In the genomic region with DNA sequence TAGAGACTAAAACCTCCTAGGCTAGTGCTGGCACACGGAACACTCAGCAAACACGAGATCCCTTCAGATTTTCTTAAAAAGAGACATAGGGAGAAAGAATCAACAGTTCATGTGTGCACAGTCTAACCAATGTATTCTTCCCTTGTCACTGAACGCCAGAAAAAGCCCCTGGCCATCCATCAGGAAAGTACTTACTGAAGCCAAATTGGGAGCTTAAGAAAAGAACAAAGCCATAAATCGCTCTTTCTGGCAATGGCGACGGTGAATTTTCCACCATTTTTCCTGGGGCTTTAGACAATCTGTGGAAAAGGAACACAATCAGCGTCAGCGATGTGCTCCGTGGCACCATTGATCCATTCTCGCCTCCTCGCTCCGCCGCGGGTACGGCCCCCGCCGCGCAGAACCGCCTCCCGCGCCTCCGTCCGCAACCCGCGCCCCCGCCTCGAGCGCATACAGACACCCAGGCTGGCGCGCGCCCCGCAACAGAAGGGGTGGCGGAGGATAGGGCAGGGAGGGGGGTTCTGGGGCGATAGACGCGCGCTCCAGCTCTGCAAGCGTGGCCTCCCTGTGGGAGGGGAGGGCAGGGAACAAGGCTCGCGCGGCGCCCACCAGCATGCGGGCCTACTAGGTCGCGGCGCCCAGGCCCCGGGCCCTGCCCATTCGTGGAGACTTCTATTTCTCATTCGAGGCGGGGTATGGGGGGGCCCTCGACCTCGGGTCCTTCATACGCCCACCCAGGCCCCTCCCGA, we compare ENCODE assay signal across 1 cellular context.
TF ChIP-seq lines count a peak whose summit lies in the region.

No MANE protein-coding gene starts in this region.

TF ChIP-seq in K562, 482 proteins besides CTCF, POLR2A, EP300 and RAD21 (continued from another document and continues in another):
- TF ChIP-seq CREB1 (IDR thresholded peaks at IDR 0.05) (no peak; the same call in 1 of the 2 replicates), CREB1 (CRISPR knock-in tag; IDR thresholded peaks at IDR 0.05) (peak; percentile 59), ZNF79 (CRISPR knock-in tag; IDR thresholded peaks at IDR 0.05; ENCODE audit: low read depth) (no peak), NCOA4 (IDR thresholded peaks at IDR 0.05; ENCODE audit: partially characterized antibody) (no peak), NCOR1 (IDR thresholded peaks at IDR 0.05) (no peak), HCFC1 (IDR thresholded peaks at IDR 0.05; ENCODE audit: low read depth, low read length) (no peak), SMAD4 (CRISPR knock-in tag; conservative IDR thresholded peaks at IDR 0.05) (no peak), EZH2 (IDR thresholded peaks at IDR 0.05; ENCODE audit: borderline replicate concordance, low read depth, low read length) (no peak), ZNF263 (CRISPR knock-in tag; IDR thresholded peaks at IDR 0.05; ENCODE audit: borderline replicate concordance) (no peak; the same call in 1 of the 2 replicates), PTRF (tag; IDR thresholded peaks at IDR 0.05) (no peak), ZNF384 (IDR thresholded peaks at IDR 0.05; ENCODE audit: low read depth, low read length) (no peak), DDX20 (tag; IDR thresholded peaks at IDR 0.05; ENCODE audit: low read depth) (no peak), MEIS2 (IDR thresholded peaks at IDR 0.05; ENCODE audit: partially characterized antibody) (peak; percentile 31), NR3C1 (CRISPR knock-in tag; IDR thresholded peaks at IDR 0.05) (no peak), HNRNPH1 (optimal IDR thresholded peaks at IDR 0.05; ENCODE audit: low read depth, low read length) (no peak), FIP1L1 (IDR thresholded peaks at IDR 0.05; ENCODE audit: low read depth, low read length, poor library complexity, severe bottlenecking) (no peak), SMAD2 (IDR thresholded peaks at IDR 0.05; ENCODE audit: low read depth, low read length) (no peak), HOXB6 (CRISPR knock-in tag; IDR thresholded peaks at IDR 0.05; ENCODE audit: borderline replicate concordance) (no peak), BMI1 (IDR thresholded peaks at IDR 0.05; ENCODE audit: low read length) (no peak), POLR3G (IDR thresholded peaks at IDR 0.05; ENCODE audit: extremely low read depth, insufficient read length, insufficient replicate concordance) (no peak), ZNF121 (CRISPR knock-in tag; conservative IDR thresholded peaks at IDR 0.05) (no peak), SRSF1 (IDR thresholded peaks at IDR 0.05; ENCODE audit: low read depth, low read length) (no peak), BRCA1 (IDR thresholded peaks at IDR 0.05) (no peak), BRCA1 (CRISPR knock-in tag; IDR thresholded peaks at IDR 0.05) (no peak), SMAD3 (CRISPR knock-in tag; conservative IDR thresholded peaks at IDR 0.05) (0 out of 2 replicates have a peak, but pooled peaks have one; percentile 25)
- TF ChIP-seq, protein P1, sequence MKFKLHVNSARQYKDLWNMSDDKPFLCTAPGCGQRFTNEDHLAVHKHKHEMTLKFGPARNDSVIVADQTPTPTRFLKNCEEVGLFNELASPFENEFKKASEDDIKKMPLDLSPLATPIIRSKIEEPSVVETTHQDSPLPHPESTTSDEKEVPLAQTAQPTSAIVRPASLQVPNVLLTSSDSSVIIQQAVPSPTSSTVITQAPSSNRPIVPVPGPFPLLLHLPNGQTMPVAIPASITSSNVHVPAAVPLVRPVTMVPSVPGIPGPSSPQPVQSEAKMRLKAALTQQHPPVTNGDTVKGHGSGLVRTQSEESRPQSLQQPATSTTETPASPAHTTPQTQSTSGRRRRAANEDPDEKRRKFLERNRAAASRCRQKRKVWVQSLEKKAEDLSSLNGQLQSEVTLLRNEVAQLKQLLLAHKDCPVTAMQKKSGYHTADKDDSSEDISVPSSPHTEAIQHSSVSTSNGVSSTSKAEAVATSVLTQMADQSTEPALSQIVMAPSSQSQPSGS (CRISPR knock-in tag; IDR thresholded peaks at IDR 0.05), result no peak
- TF ChIP-seq, protein P2, sequence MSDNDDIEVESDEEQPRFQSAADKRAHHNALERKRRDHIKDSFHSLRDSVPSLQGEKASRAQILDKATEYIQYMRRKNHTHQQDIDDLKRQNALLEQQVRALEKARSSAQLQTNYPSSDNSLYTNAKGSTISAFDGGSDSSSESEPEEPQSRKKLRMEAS (CRISPR knock-in tag; IDR thresholded peaks at IDR 0.05), result peak; percentile 81
- TF ChIP-seq, protein P3, sequence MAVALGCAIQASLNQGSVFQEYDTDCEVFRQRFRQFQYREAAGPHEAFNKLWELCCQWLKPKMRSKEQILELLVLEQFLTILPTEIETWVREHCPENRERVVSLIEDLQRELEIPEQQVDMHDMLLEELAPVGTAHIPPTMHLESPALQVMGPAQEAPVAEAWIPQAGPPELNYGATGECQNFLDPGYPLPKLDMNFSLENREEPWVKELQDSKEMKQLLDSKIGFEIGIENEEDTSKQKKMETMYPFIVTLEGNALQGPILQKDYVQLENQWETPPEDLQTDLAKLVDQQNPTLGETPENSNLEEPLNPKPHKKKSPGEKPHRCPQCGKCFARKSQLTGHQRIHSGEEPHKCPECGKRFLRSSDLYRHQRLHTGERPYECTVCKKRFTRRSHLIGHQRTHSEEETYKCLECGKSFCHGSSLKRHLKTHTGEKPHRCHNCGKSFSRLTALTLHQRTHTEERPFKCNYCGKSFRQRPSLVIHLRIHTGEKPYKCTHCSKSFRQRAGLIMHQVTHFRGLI (CRISPR knock-in tag; IDR thresholded peaks at IDR 0.05), result no peak
- TF ChIP-seq, protein P4, sequence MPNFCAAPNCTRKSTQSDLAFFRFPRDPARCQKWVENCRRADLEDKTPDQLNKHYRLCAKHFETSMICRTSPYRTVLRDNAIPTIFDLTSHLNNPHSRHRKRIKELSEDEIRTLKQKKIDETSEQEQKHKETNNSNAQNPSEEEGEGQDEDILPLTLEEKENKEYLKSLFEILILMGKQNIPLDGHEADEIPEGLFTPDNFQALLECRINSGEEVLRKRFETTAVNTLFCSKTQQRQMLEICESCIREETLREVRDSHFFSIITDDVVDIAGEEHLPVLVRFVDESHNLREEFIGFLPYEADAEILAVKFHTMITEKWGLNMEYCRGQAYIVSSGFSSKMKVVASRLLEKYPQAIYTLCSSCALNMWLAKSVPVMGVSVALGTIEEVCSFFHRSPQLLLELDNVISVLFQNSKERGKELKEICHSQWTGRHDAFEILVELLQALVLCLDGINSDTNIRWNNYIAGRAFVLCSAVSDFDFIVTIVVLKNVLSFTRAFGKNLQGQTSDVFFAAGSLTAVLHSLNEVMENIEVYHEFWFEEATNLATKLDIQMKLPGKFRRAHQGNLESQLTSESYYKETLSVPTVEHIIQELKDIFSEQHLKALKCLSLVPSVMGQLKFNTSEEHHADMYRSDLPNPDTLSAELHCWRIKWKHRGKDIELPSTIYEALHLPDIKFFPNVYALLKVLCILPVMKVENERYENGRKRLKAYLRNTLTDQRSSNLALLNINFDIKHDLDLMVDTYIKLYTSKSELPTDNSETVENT (CRISPR knock-in tag; IDR thresholded peaks at IDR 0.05), result 0 out of 2 replicates have a peak, but pooled peaks have one; percentile 4
- TF ChIP-seq, protein P5, sequence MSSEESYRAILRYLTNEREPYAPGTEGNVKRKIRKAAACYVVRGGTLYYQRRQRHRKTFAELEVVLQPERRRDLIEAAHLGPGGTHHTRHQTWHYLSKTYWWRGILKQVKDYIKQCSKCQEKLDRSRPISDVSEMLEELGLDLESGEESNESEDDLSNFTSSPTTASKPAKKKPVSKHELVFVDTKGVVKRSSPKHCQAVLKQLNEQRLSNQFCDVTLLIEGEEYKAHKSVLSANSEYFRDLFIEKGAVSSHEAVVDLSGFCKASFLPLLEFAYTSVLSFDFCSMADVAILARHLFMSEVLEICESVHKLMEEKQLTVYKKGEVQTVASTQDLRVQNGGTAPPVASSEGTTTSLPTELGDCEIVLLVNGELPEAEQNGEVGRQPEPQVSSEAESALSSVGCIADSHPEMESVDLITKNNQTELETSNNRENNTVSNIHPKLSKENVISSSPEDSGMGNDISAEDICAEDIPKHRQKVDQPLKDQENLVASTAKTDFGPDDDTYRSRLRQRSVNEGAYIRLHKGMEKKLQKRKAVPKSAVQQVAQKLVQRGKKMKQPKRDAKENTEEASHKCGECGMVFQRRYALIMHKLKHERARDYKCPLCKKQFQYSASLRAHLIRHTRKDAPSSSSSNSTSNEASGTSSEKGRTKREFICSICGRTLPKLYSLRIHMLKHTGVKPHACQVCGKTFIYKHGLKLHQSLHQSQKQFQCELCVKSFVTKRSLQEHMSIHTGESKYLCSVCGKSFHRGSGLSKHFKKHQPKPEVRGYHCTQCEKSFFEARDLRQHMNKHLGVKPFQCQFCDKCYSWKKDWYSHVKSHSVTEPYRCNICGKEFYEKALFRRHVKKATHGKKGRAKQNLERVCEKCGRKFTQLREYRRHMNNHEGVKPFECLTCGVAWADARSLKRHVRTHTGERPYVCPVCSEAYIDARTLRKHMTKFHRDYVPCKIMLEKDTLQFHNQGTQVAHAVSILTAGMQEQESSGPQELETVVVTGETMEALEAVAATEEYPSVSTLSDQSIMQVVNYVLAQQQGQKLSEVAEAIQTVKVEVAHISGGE (CRISPR knock-in tag; IDR thresholded peaks at IDR 0.05), result 0 out of 6 replicates have a peak, but pooled peaks of 1 of the 3 experiments have one; percentile 53
- TF ChIP-seq, protein P6, sequence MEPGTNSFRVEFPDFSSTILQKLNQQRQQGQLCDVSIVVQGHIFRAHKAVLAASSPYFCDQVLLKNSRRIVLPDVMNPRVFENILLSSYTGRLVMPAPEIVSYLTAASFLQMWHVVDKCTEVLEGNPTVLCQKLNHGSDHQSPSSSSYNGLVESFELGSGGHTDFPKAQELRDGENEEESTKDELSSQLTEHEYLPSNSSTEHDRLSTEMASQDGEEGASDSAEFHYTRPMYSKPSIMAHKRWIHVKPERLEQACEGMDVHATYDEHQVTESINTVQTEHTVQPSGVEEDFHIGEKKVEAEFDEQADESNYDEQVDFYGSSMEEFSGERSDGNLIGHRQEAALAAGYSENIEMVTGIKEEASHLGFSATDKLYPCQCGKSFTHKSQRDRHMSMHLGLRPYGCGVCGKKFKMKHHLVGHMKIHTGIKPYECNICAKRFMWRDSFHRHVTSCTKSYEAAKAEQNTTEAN (CRISPR knock-in tag; IDR thresholded peaks at IDR 0.05), result peak; percentile 80; the same call in 1 of the 2 replicates
- TF ChIP-seq, protein P7, sequence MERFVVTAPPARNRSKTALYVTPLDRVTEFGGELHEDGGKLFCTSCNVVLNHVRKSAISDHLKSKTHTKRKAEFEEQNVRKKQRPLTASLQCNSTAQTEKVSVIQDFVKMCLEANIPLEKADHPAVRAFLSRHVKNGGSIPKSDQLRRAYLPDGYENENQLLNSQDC (CRISPR knock-in tag; IDR thresholded peaks at IDR 0.05), result 0 out of 2 replicates have a peak, but pooled peaks have one; percentile 42
- TF ChIP-seq, protein P8, sequence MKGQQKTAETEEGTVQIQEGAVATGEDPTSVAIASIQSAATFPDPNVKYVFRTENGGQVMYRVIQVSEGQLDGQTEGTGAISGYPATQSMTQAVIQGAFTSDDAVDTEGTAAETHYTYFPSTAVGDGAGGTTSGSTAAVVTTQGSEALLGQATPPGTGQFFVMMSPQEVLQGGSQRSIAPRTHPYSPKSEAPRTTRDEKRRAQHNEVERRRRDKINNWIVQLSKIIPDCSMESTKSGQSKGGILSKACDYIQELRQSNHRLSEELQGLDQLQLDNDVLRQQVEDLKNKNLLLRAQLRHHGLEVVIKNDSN (CRISPR knock-in tag; IDR thresholded peaks at IDR 0.05), result no peak
- TF ChIP-seq, protein P9, sequence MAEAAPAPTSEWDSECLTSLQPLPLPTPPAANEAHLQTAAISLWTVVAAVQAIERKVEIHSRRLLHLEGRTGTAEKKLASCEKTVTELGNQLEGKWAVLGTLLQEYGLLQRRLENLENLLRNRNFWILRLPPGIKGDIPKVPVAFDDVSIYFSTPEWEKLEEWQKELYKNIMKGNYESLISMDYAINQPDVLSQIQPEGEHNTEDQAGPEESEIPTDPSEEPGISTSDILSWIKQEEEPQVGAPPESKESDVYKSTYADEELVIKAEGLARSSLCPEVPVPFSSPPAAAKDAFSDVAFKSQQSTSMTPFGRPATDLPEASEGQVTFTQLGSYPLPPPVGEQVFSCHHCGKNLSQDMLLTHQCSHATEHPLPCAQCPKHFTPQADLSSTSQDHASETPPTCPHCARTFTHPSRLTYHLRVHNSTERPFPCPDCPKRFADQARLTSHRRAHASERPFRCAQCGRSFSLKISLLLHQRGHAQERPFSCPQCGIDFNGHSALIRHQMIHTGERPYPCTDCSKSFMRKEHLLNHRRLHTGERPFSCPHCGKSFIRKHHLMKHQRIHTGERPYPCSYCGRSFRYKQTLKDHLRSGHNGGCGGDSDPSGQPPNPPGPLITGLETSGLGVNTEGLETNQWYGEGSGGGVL (CRISPR knock-in tag; IDR thresholded peaks at IDR 0.05), result no peak
- TF ChIP-seq, protein P10, sequence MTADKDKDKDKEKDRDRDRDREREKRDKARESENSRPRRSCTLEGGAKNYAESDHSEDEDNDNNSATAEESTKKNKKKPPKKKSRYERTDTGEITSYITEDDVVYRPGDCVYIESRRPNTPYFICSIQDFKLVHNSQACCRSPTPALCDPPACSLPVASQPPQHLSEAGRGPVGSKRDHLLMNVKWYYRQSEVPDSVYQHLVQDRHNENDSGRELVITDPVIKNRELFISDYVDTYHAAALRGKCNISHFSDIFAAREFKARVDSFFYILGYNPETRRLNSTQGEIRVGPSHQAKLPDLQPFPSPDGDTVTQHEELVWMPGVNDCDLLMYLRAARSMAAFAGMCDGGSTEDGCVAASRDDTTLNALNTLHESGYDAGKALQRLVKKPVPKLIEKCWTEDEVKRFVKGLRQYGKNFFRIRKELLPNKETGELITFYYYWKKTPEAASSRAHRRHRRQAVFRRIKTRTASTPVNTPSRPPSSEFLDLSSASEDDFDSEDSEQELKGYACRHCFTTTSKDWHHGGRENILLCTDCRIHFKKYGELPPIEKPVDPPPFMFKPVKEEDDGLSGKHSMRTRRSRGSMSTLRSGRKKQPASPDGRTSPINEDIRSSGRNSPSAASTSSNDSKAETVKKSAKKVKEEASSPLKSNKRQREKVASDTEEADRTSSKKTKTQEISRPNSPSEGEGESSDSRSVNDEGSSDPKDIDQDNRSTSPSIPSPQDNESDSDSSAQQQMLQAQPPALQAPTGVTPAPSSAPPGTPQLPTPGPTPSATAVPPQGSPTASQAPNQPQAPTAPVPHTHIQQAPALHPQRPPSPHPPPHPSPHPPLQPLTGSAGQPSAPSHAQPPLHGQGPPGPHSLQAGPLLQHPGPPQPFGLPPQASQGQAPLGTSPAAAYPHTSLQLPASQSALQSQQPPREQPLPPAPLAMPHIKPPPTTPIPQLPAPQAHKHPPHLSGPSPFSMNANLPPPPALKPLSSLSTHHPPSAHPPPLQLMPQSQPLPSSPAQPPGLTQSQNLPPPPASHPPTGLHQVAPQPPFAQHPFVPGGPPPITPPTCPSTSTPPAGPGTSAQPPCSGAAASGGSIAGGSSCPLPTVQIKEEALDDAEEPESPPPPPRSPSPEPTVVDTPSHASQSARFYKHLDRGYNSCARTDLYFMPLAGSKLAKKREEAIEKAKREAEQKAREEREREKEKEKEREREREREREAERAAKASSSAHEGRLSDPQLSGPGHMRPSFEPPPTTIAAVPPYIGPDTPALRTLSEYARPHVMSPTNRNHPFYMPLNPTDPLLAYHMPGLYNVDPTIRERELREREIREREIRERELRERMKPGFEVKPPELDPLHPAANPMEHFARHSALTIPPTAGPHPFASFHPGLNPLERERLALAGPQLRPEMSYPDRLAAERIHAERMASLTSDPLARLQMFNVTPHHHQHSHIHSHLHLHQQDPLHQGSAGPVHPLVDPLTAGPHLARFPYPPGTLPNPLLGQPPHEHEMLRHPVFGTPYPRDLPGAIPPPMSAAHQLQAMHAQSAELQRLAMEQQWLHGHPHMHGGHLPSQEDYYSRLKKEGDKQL (CRISPR knock-in tag; IDR thresholded peaks at IDR 0.05; ENCODE audit: borderline replicate concordance), result no peak
- TF ChIP-seq, protein P11, sequence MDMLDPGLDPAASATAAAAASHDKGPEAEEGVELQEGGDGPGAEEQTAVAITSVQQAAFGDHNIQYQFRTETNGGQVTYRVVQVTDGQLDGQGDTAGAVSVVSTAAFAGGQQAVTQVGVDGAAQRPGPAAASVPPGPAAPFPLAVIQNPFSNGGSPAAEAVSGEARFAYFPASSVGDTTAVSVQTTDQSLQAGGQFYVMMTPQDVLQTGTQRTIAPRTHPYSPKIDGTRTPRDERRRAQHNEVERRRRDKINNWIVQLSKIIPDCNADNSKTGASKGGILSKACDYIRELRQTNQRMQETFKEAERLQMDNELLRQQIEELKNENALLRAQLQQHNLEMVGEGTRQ (CRISPR knock-in tag; IDR thresholded peaks at IDR 0.05), result no peak
